Comparison of ENCODE assay signal across 24 cellular contexts in the genomic region with DNA sequence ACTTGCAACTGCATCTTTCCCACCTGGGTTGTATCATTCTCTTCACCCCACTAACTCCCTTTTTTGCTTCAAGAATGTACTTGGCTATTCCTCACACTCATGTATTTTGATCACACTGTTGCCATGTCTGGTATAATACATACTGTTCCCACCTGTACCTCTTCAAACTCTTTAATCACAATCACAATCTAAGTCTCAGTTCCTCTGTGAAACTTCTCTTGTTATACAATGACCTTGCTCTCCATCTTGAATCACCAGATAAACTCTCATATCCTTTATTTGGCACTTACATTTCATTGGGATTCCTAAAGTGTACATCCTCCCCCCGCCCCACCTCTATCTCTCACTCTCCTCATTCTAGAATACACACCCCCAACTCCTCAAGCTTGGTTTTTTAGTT.
"Had no signal": no experiment of that assay in that cellular context is flagged by ENCODE, and none has a peak within 500 bp of the region (broad histone marks: within the 10 kb centered on the region; RNA-seq: fewer than 3 reads in every experiment).

No MANE protein-coding gene starts in this region.

- DNase-seq: MV-4-11, NCI-H1048, NCI-H1105, NCI-H1417, NCI-H1436 treated with DMSO at 0.1 percent for 48 hours, NCI-H1694, NCI-H187 treated with DMSO at 0.1 percent for 48 hours, NCI-H2029 treated with DMSO at 0.1 percent for 48 hours, NCI-H2171 treated with DMSO at 0.1 percent for 48 hours, NCI-H345, NCI-H446 treated with DMSO at 0.1 percent for 48 hours, NCI-H510A treated with DMSO at 0.1 percent for 48 hours, NCI-H526, NCI-H82, Right ventricle myocardium superior, RPMI8226, SIG-M5, SK-N-SH, SW 1271, T-cell had no signal

- H3K4me2 ChIP-seq: KMS-11, SK-N-SH had no signal

- H3K9ac ChIP-seq: KMS-11, SK-N-SH had no signal

- H3K4me1 ChIP-seq: SJSA1 had no signal

- H3K27ac ChIP-seq: HL-60, KMS-11, SJSA1 had no signal

- H3K9me3 ChIP-seq: SJSA1, SK-N-SH had no signal

- H3K27me3 ChIP-seq: SJSA1 had no signal

- H3K4me3 ChIP-seq: K562, SJSA1 had no signal

- ATAC-seq: K562, T-cell had no signal

- H3K36me3 ChIP-seq: SJSA1 had no signal
